Comparison of ENCODE assay signal across 26 cellular contexts in genomic region chr1:241957692-241958494, GRCh38. TPM values are rescaled to one million over a fixed set of nuclear protein-coding genes. Genes with fewer than 3 reads are reported as not detected.
DNase-seq lines count a peak whose midpoint lies in the region; ATAC-seq, FAIRE-seq and TF ChIP-seq lines count a peak whose summit lies in the region.
"Had no signal": no experiment of that assay in that cellular context is flagged by ENCODE, and none has a peak within 500 bp of the region (broad histone marks: within the 10 kb centered on the region; RNA-seq: fewer than 3 reads in every experiment).

Gene BECN2 (plus strand): TSS chr1:241957767. CDS start chr1:241957767, 0 bp downstream.

- 91% methylated on average over 23 of the region's 33 CpGs for WGBS in A549 (ENCODE audit: missing lambda C conversion rate)
- no CpG with 5 or more reads among the region's 33 CpGs for WGBS in H9 (ENCODE audit: extremely low coverage, insufficient read length, low lambda C conversion rate)
- WGBS in esophagus muscularis mucosa = 89% methylated on average over 25 of the region's 33 CpGs

- TF ChIP-seq EP300 in A549 (IDR thresholded peaks at IDR 0.05) = no peak
- TF ChIP-seq EP300 in esophagus muscularis mucosa (IDR thresholded peaks at IDR 0.05) = no peak

- no peaks in the 10 kb centered on the region for H3K79me2 ChIP-seq in H9 (ENCODE audit: insufficient read depth, low read length)

- no peak within 1 kb of the TSS for H2AK5ac ChIP-seq in H9 (ENCODE audit: insufficient read length, low read length)

- ATAC-seq in A549 = peak; percentile 64 to 75; a peak in 5 of 6 replicates
- peak; percentile 9 to 27 for ATAC-seq in lower lobe of right lung
- ATAC-seq: activated T-cell treated with anti-CD3 and anti-CD28 coated beads, Interleukin-2, amount 50 U/mL, for 4 hours; Right ventricle myocardium inferior; sciatic nerve had no signal

- no peak within 1 kb of the TSS for H3T11ph ChIP-seq in H9 (ENCODE audit: low read length)

- H2BK5ac ChIP-seq in H9 (ENCODE audit: insufficient read length, low read length) = no peak within 1 kb of the TSS

- FAIRE-seq in A549 (lab: Jason Lieb, UNC) = no peak
- FAIRE-seq: frontal cortex, keratinocyte had no signal

- no peaks in the 10 kb centered on the region for H4K20me1 ChIP-seq in H9 (ENCODE audit: control insufficient read depth, insufficient read depth, insufficient read length)

- H3K9me3 ChIP-seq in A549 (no peaks in the 10 kb centered on the region), H9 (ENCODE audit: control insufficient read depth, low read depth, low read length) (no peaks in the 10 kb centered on the region), lower lobe of right lung (no peaks in the 10 kb centered on the region), esophagus muscularis mucosa (no peaks in the 10 kb centered on the region)
- H3K9me3 ChIP-seq: thoracic aorta had no signal

- intact Hi-C loops in lower lobe of right lung (cut with DNase I) (no loop called here), esophagus muscularis mucosa (cut with DNase I) (no loop called here)

- H3K4me3 ChIP-seq in A549 (no peak within 1 kb of the TSS), lower lobe of right lung (no peak within 1 kb of the TSS), esophagus muscularis mucosa (no peak within 1 kb of the TSS)
- H3K4me3 ChIP-seq: thoracic aorta had no signal

- H3K14ac ChIP-seq in H9 (ENCODE audit: insufficient read depth, low read length) = no peak within 1 kb of the TSS

- no peak within 1 kb of the TSS for H4K91ac ChIP-seq in H9 (ENCODE audit: insufficient read length, low read depth, low read length)

- H3K36me3 ChIP-seq in lower lobe of right lung (no peaks in the 10 kb centered on the region), esophagus muscularis mucosa (no peaks in the 10 kb centered on the region)
- H3K36me3 ChIP-seq: thoracic aorta had no signal

- TF ChIP-seq POLR2A in A549 (IDR thresholded peaks at IDR 0.05; ENCODE audit: low read length) (no peak), esophagus muscularis mucosa (IDR thresholded peaks at IDR 0.05; ENCODE audit: low read depth) (no peak)

- H2AFZ ChIP-seq in H9 (ENCODE audit: low read length) = no peak within 1 kb of the TSS

- no peak within 1 kb of the TSS for H4K8ac ChIP-seq in H9 (replicated peaks; ENCODE audit: insufficient read length, low read depth, low read length)

- no peak within 1 kb of the TSS for H3K9ac ChIP-seq in H9 (ENCODE audit: extremely low read depth, insufficient read length, low read length)

- H2BK15ac ChIP-seq in H9 (ENCODE audit: low read depth, low read length) = no peak within 1 kb of the TSS

- DNase-seq in A549 (ENCODE audit: low read depth in 1 of 2, low spot score in 1 of 2) (peak in 1 of 2 experiments; percentile 16), H9 (peak; percentile 36), NCI-H69 (lab: John Stamatoyannopoulos, UW) (peak; percentile 92), lower lobe of right lung (no peak), NCI-H187 treated with DMSO at 0.1 percent for 48 hours (lab: John Stamatoyannopoulos, UW) (no peak), esophagus muscularis mucosa (ENCODE audit: extremely low spot score) (no peak), NCI-H1436 treated with DMSO at 0.1 percent for 48 hours (lab: John Stamatoyannopoulos, UW) (no peak), NOMO-1 treated with DMSO at 0.1 percent for 48 hours (lab: John Stamatoyannopoulos, UW; ENCODE audit: unreplicated experiment) (no peak)
- DNase-seq: activated CD4-positive, alpha-beta T cell treated with anti-CD3 and anti-CD28 coated beads for 1 hour; activated CD8-positive, alpha-beta memory T cell treated with anti-CD3 and anti-CD28 coated beads for 24 hours; activated naive CD4-positive, alpha-beta T cell treated with anti-CD3 and anti-CD28 coated beads, Interleukin-2, amount 50 U/mL, for 16 hours; activated T-cell treated with anti-CD3 and anti-CD28 coated beads, Interleukin-2, amount 50 U/mL, for 4 hours; anterior cingulate cortex; CD4-positive, CD25-positive, alpha-beta regulatory T cell; central memory CD4-positive, alpha-beta T cell; DMS79 treated with DMSO at 0.1 percent for 48 hours; erythroblast; NCI-H1105 treated with DMSO at 0.1 percent for 48 hours; NCI-H226; SW 1271 had no signal

- H3K27ac ChIP-seq in A549 = no peak within 1 kb of the TSS
- H3K27ac ChIP-seq in H9 (ENCODE audit: insufficient read length, low read depth, low read length) = no peak within 1 kb of the TSS
- H3K27ac ChIP-seq in lower lobe of right lung = no peak within 1 kb of the TSS
- H3K27ac ChIP-seq in esophagus muscularis mucosa (replicated peaks in 1 of 4) = no peak within 1 kb of the TSS
- H3K27ac ChIP-seq: thoracic aorta had no signal

- no peaks in the 10 kb centered on the region for H3K27me3 ChIP-seq in H9 (ENCODE audit: insufficient read depth, low read length)
- H3K27me3 ChIP-seq in lower lobe of right lung (ENCODE audit: low read depth) = no peaks in the 10 kb centered on the region
- no peaks in the 10 kb centered on the region for H3K27me3 ChIP-seq in esophagus muscularis mucosa

- H3K4me1 Mint-ChIP-seq in H9 = no peaks in the 10 kb centered on the region
- H3K4me1 Mint-ChIP-seq: CD4-positive, CD25-positive, alpha-beta regulatory T cell had no signal

- no peaks in the 10 kb centered on the region for H3K79me1 ChIP-seq in H9 (ENCODE audit: insufficient read depth, low read depth, low read length, poor library complexity, severe bottlenecking)

- POLR2A ChIA-PET in A549 (lab: Yijun Ruan, JAX) = no interaction called here

- TF ChIP-seq RAD21 in A549 (conservative IDR thresholded peaks at IDR 0.05 in 1 of 2, IDR thresholded peaks at IDR 0.05 in 1 of 2) = no peak

- H3K4me3 Mint-ChIP-seq in H9 = no peak within 1 kb of the TSS
- H3K4me3 Mint-ChIP-seq: activated T-cell treated with anti-CD3 and anti-CD28 coated beads, Interleukin-2, amount 50 U/mL, for 4 hours; CD4-positive, CD25-positive, alpha-beta regulatory T cell had no signal

- H3K4me1 ChIP-seq in A549 (no peaks in the 10 kb centered on the region), H9 (ENCODE audit: insufficient read depth, low read length) (no peaks in the 10 kb centered on the region), lower lobe of right lung (no peaks in the 10 kb centered on the region), esophagus muscularis mucosa (no peaks in the 10 kb centered on the region)

- no peaks in the 10 kb centered on the region for H3K36me3 Mint-ChIP-seq in H9 (ENCODE audit: insufficient read depth in 1 of 3, low read depth in 3 of 3)
- H3K36me3 Mint-ChIP-seq: CD4-positive, CD25-positive, alpha-beta regulatory T cell had no signal

- no peak within 1 kb of the TSS for H2BK12ac ChIP-seq in H9 (ENCODE audit: insufficient read length, low read depth, low read length)

- H3K23ac ChIP-seq in H9 (ENCODE audit: insufficient read length, low read depth, low read length) = no peak within 1 kb of the TSS

- no peak within 1 kb of the TSS for H3K18ac ChIP-seq in H9 (ENCODE audit: insufficient read length, low read depth, low read length)

- no peaks in the 10 kb centered on the region for H3K9me3 Mint-ChIP-seq in H9
- H3K9me3 Mint-ChIP-seq: activated T-cell treated with anti-CD3 and anti-CD28 coated beads, Interleukin-2, amount 50 U/mL, for 4 hours had no signal

- H2BK120ac ChIP-seq in H9 (ENCODE audit: low read depth, low read length, poor library complexity, severe bottlenecking) = no peak within 1 kb of the TSS

- no peak within 1 kb of the TSS for H3K27ac Mint-ChIP-seq in H9
- H3K27ac Mint-ChIP-seq: CD4-positive, CD25-positive, alpha-beta regulatory T cell had no signal

- TF ChIP-seq CTCF in A549 (IDR thresholded peaks at IDR 0.05) (no peak), H9 (conservative IDR thresholded peaks at IDR 0.05) (no peak), lower lobe of right lung (IDR thresholded peaks at IDR 0.05) (no peak), esophagus muscularis mucosa (IDR thresholded peaks at IDR 0.05) (no peak)

- H3K4ac ChIP-seq in H9 (ENCODE audit: low read depth, low read length) = no peak within 1 kb of the TSS

- H3K56ac ChIP-seq in H9 (ENCODE audit: insufficient read length, low read depth, low read length) = no peak within 1 kb of the TSS

- no peak within 1 kb of the TSS for H4K5ac ChIP-seq in H9 (ENCODE audit: insufficient read length, low read depth, low read length)

- no peak within 1 kb of the TSS for H3K4me2 ChIP-seq in A549
- no peak within 1 kb of the TSS for H3K4me2 ChIP-seq in H9 (ENCODE audit: insufficient read depth, insufficient read length, low read length)

- CTCF ChIA-PET in A549 (lab: Yijun Ruan, JAX) = interaction anchor here (0.8 to 1.8 kb wide), 4 partner anchors 12 to 49 kb away, joined by 3 to 5 read pairs (median 3); no protein-coding TSS in a partner anchor

- H2BK20ac ChIP-seq in H9 (ENCODE audit: low read depth, low read length, poor library complexity, severe bottlenecking) = no peak within 1 kb of the TSS

- H3K23me2 ChIP-seq in H9 (ENCODE audit: insufficient read length, low read depth, low read length, poor library complexity, severe bottlenecking) = no peaks in the 10 kb centered on the region

- no peaks in the 10 kb centered on the region for H3K27me3 Mint-ChIP-seq in H9 (ENCODE audit: low read depth)

TF ChIP-seq in A549, 52 proteins besides CTCF, POLR2A, EP300 and RAD21 (continues in another document):
- no peak for TF ChIP-seq FOSB (CRISPR knock-in tag; IDR thresholded peaks at IDR 0.05)
- no peak for TF ChIP-seq PHF8 (IDR thresholded peaks at IDR 0.05; ENCODE audit: borderline replicate concordance, low read depth)
- no peak for TF ChIP-seq CEBPB (IDR thresholded peaks at IDR 0.05)
- no peak for TF ChIP-seq MAFK (IDR thresholded peaks at IDR 0.05; ENCODE audit: partially characterized antibody)
- no peak for TF ChIP-seq SMC3 (IDR thresholded peaks at IDR 0.05)
- no peak for TF ChIP-seq POLR2AphosphoS2 (conservative IDR thresholded peaks at IDR 0.05; ENCODE audit: low read length)
- TF ChIP-seq ZC3H11A (IDR thresholded peaks at IDR 0.05) = no peak
- no peak for TF ChIP-seq CBX2 (IDR thresholded peaks at IDR 0.05; ENCODE audit: borderline replicate concordance, low read depth)
- no peak for TF ChIP-seq NR3C1 (IDR thresholded peaks at IDR 0.05)
- TF ChIP-seq KDM5A (IDR thresholded peaks at IDR 0.05) = no peak
- TF ChIP-seq CBX8 (IDR thresholded peaks at IDR 0.05) = no peak
- no peak for TF ChIP-seq SREBF2 (IDR thresholded peaks at IDR 0.05)

RNA-seq across cellular contexts. Expression of gene BECN2, which starts in this region (rescaled TPM):
- not detected in 2 replicates for polyA plus RNA-seq in A549 (2011; rRNA removed)
- polyA plus RNA-seq in A549 (2012; cell fraction: cytosol; rRNA removed) = not detected in 2 replicates
- 0.04 TPM in 1 of 2 replicates, not detected in the other for polyA plus RNA-seq in A549 (2012; cell fraction: nucleus; rRNA removed)
- polyA plus RNA-seq in A549 (2017; fragmentation: RNase III; extraction: RNeasy Plus Mini Kit Qiagen cat#74134 plus additional on column Dnase treatment) = not detected in 3 replicates
- not detected in 2 replicates for polyA minus RNA-seq in A549 (2011; rRNA and poly(A)+ RNA removed)
- not detected in 2 replicates for total RNA-seq in H9 (2021)
- total RNA-seq in lower lobe of right lung = not detected
- not detected for total RNA-seq in esophagus muscularis mucosa
- total RNA-seq: activated T-cell treated with anti-CD3 and anti-CD28 coated beads, Interleukin-2, amount 50 U/mL, for 4 hours; CD4-positive, CD25-positive, alpha-beta regulatory T cell; frontal cortex; lung microvascular endothelial cell; Right ventricle myocardium inferior; sciatic nerve; thoracic aorta had no signal
- polyA plus RNA-seq: CD4-positive, CD25-positive, alpha-beta regulatory T cell; keratinocyte had no signal

Comparison
In these comparisons a context has a peak if more than half of its experiments do, and no peak if none do; other contexts are left out.
1. Peak in ATAC-seq in A549; RNA of the gene not detected or under 1 TPM.
2. Peak in DNase-seq in H9; RNA of the gene not detected or under 1 TPM.
3. Peak in ATAC-seq in lower lobe of right lung; RNA of the gene not detected or under 1 TPM.